In genomic region chr13:86684402-86684801, GRCh38 we compare ENCODE assay signal across 25 cellular contexts.
A peak's percentile ranks its signal among the peaks of the same experiment; 100 is the strongest.
DNase-seq lines count a peak whose midpoint lies in the region; TF ChIP-seq lines count a peak whose summit lies in the region.
"Had no signal": no experiment of that assay in that cellular context is flagged by ENCODE, and none has a peak within 500 bp of the region (broad histone marks: within the 10 kb centered on the region; RNA-seq: fewer than 3 reads in every experiment).

No MANE protein-coding gene starts in this region.

- H3K9me3 Mint-ChIP-seq in endothelial cell (ENCODE audit: unreplicated experiment) = no peaks in the 10 kb centered on the region
- H3K9me3 Mint-ChIP-seq in activated naive CD4-positive, alpha-beta T cell treated with anti-CD3 and anti-CD28 coated beads, Interleukin-2, amount 10 ng/mL, durations not matched to agents 7 days and 5 days = peaks cover 5% of the 10 kb centered on the region
- H3K9me3 Mint-ChIP-seq: activated naive CD8-positive, alpha-beta T cell treated with anti-CD3 and anti-CD28 coated beads, Interleukin-2, amount 50 U/mL, for 24 hours had no signal

- H3K27ac Mint-ChIP-seq in endothelial cell (ENCODE audit: unreplicated experiment) = peak overlapping the region; percentile 13
- H3K27ac Mint-ChIP-seq in activated naive CD4-positive, alpha-beta T cell treated with anti-CD3 and anti-CD28 coated beads, Interleukin-2, amount 10 ng/mL, durations not matched to agents 7 days and 5 days = no peak overlapping the region
- H3K27ac Mint-ChIP-seq: activated CD8-positive, alpha-beta T cell treated with anti-CD3 and anti-CD28 coated beads for 36 hours; activated naive CD8-positive, alpha-beta T cell treated with anti-CD3 and anti-CD28 coated beads, Interleukin-2, amount 50 U/mL, for 24 hours; CD4-positive, CD25-positive, alpha-beta regulatory T cell; HFFc6; mesothelial cell of epicardium; naive thymus-derived CD4-positive, alpha-beta T cell had no signal

- no peaks in the 10 kb centered on the region for H3K36me3 Mint-ChIP-seq in endothelial cell (ENCODE audit: low read depth, unreplicated experiment)
- H3K36me3 Mint-ChIP-seq in activated naive CD4-positive, alpha-beta T cell treated with anti-CD3 and anti-CD28 coated beads, Interleukin-2, amount 10 ng/mL, durations not matched to agents 7 days and 5 days = no peaks in the 10 kb centered on the region
- H3K36me3 Mint-ChIP-seq: CD4-positive, CD25-positive, alpha-beta regulatory T cell; mesothelial cell of epicardium; naive thymus-derived CD4-positive, alpha-beta T cell had no signal

- no peak for TF ChIP-seq CTCF in endothelial cell (IDR thresholded peaks at IDR 0.05; ENCODE audit: unreplicated experiment)

- no peak overlapping the region for H3K4me3 Mint-ChIP-seq in endothelial cell (ENCODE audit: unreplicated experiment)
- H3K4me3 Mint-ChIP-seq in activated naive CD4-positive, alpha-beta T cell treated with anti-CD3 and anti-CD28 coated beads, Interleukin-2, amount 10 ng/mL, durations not matched to agents 7 days and 5 days = no peak overlapping the region
- H3K4me3 Mint-ChIP-seq: activated CD8-positive, alpha-beta T cell treated with anti-CD3 and anti-CD28 coated beads for 36 hours; activated naive CD8-positive, alpha-beta T cell treated with anti-CD3 and anti-CD28 coated beads, Interleukin-2, amount 50 U/mL, for 24 hours; CD4-positive, CD25-positive, alpha-beta regulatory T cell; HFFc6; mesothelial cell of epicardium; naive thymus-derived CD4-positive, alpha-beta T cell had no signal

- peaks cover 3% of the 10 kb centered on the region for H3K4me1 Mint-ChIP-seq in endothelial cell (ENCODE audit: unreplicated experiment)
- no peaks in the 10 kb centered on the region for H3K4me1 Mint-ChIP-seq in activated naive CD4-positive, alpha-beta T cell treated with anti-CD3 and anti-CD28 coated beads, Interleukin-2, amount 10 ng/mL, durations not matched to agents 7 days and 5 days
- H3K4me1 Mint-ChIP-seq: activated naive CD8-positive, alpha-beta T cell treated with anti-CD3 and anti-CD28 coated beads, Interleukin-2, amount 50 U/mL, for 24 hours; CD4-positive, CD25-positive, alpha-beta regulatory T cell; mesothelial cell of epicardium; naive thymus-derived CD4-positive, alpha-beta T cell had no signal

- H3K27me3 Mint-ChIP-seq in endothelial cell (ENCODE audit: unreplicated experiment) = peaks cover 3% of the 10 kb centered on the region
- H3K27me3 Mint-ChIP-seq in activated naive CD4-positive, alpha-beta T cell treated with anti-CD3 and anti-CD28 coated beads, Interleukin-2, amount 10 ng/mL, durations not matched to agents 7 days and 5 days = no peaks in the 10 kb centered on the region
- H3K27me3 Mint-ChIP-seq: activated CD8-positive, alpha-beta T cell treated with anti-CD3 and anti-CD28 coated beads for 36 hours; activated naive CD8-positive, alpha-beta T cell treated with anti-CD3 and anti-CD28 coated beads, Interleukin-2, amount 50 U/mL, for 24 hours; CD4-positive, CD25-positive, alpha-beta regulatory T cell; naive thymus-derived CD4-positive, alpha-beta T cell had no signal

- DNase-seq in H4 (ENCODE audit: low spot score) (peak; percentile 10), NCI-H1092 treated with DMSO at 0.1 percent for 48 hours (lab: John Stamatoyannopoulos, UW) (peak; percentile 41), NCI-H69 (lab: John Stamatoyannopoulos, UW) (peak; percentile 3), endothelial cell (ENCODE audit: low spot score) (no peak), HT-29 (ENCODE audit: low spot score) (no peak), HuH-7.5 (ENCODE audit: low spot score) (no peak)
- no peak for DNase-seq in activated naive CD4-positive, alpha-beta T cell treated with anti-CD3 and anti-CD28 coated beads, Interleukin-2, amount 10 ng/mL, durations not matched to agents 7 days and 5 days
- DNase-seq: activated CD4-positive, CD25-positive, alpha-beta regulatory T cell treated with anti-CD3 and anti-CD28 coated beads, Interleukin-2, amount 50 U/mL, for 72 hours; activated CD8-positive, alpha-beta T cell treated with anti-CD3 and anti-CD28 coated beads for 36 hours; activated gamma-delta T cell; activated naive CD8-positive, alpha-beta T cell treated with anti-CD3 and anti-CD28 coated beads, Interleukin-2, amount 50 U/mL, for 24 hours; activated T-cell treated with anti-CD3 and anti-CD28 coated beads, Interleukin-2, amount 50 U/mL, for 1 hour; CD4-positive, CD25-positive, alpha-beta regulatory T cell; HFFc6; hippocampal formation; left ventricle myocardium superior; MV-4-11; naive thymus-derived CD4-positive, alpha-beta T cell; NCI-H2227 treated with DMSO at 0.1 percent for 48 hours; nucleus accumbens; PC-9; SIG-M5; stomach; tibial artery had no signal

- CTCF ChIA-PET in activated naive CD4-positive, alpha-beta T cell treated with anti-CD3 and anti-CD28 coated beads, Interleukin-2, amount 10 ng/mL, durations not matched to agents 7 days and 5 days (lab: Charles Lee) = no interaction called here

Comparison
In these comparisons a context has a peak if more than half of its experiments do, and no peak if none do; other contexts are left out.
1. DNase-seq: peak in H4 (single experiment), NCI-H1092 treated with DMSO at 0.1 percent for 48 hours (single experiment) and NCI-H69 (single experiment); none in endothelial cell (single experiment), HT-29 (single experiment), activated naive CD4-positive, alpha-beta T cell treated with anti-CD3 and anti-CD28 coated beads, Interleukin-2, amount 10 ng/mL, durations not matched to agents 7 days and 5 days (single experiment) and HuH-7.5 (single experiment).